Comparison of ENCODE assay signal across 37 cellular contexts in the genomic region with DNA sequence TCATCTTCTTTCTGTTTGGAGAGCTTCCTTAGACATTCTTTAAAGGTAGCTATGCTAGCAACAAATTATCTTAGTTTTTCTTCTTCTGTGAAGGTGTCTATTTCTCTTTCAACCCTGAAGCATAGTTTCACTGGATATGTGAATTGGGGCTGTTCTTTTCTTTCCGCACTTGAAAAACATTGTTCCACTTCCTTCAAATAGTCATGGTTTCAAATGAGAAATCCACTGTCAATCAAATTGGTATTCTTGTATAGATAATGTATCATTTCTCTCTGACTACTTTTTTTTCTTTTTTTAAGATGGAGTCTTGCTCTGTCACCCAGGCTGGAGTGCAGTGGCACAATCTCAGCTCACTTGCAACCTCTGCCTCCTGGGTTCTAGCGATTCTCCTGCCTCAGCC.
"Had no signal": no experiment of that assay in that cellular context is flagged by ENCODE, and none has a peak within 500 bp of the region (broad histone marks: within the 10 kb centered on the region; RNA-seq: fewer than 3 reads in every experiment).

No MANE protein-coding gene starts in this region.

- FAIRE-seq: colon, TTC549 had no signal

- DNase-seq: activated CD4-positive, alpha-beta memory T cell treated with anti-CD3 and anti-CD28 coated beads, Interleukin-2, amount 10 ng/mL, durations not matched to agents 7 days and 5 days; activated CD4-positive, alpha-beta T cell treated with anti-CD3 and anti-CD28 coated beads for 1 hour; activated CD4-positive, alpha-beta T cell treated with anti-CD3 and anti-CD28 coated beads for 36 hours; activated CD4-positive, alpha-beta T cell treated with anti-CD3 and anti-CD28 coated beads for 48 hours; activated CD4-positive, alpha-beta T cell treated with anti-CD3 and anti-CD28 coated beads, Interleukin-2, amount 10 ng/mL, durations not matched to agents 7 days and 5 days; activated CD4-positive, alpha-beta T cell treated with anti-CD3 and anti-CD28 coated beads, Interleukin-2, amount 50 U/mL, for 48 hours; activated CD4-positive, CD25-positive, alpha-beta regulatory T cell; activated CD8-positive, alpha-beta memory T cell treated with anti-CD3 and anti-CD28 coated beads for 24 hours; activated CD8-positive, alpha-beta memory T cell treated with anti-CD3 and anti-CD28 coated beads, Interleukin-2, amount 10 ng/mL, durations not matched to agents 7 days and 5 days; activated CD8-positive, alpha-beta memory T cell treated with anti-CD3 and anti-CD28 coated beads, Interleukin-2, amount 50 U/mL, for 48 hours; activated CD8-positive, alpha-beta T cell treated with anti-CD3 and anti-CD28 coated beads, Interleukin-2, amount 10 ng/mL, durations not matched to agents 7 days and 5 days; activated effector memory CD4-positive, alpha-beta T cell treated with Interleukin-2 at 50 U/mL for 16 hours; activated gamma-delta T cell; activated naive CD4-positive, alpha-beta T cell treated with anti-CD3 and anti-CD28 coated beads, Interleukin-2, amount 10 ng/mL, durations not matched to agents 7 days and 5 days; activated naive CD4-positive, alpha-beta T cell treated with Interleukin-2 at 50 U/mL for 16 hours; activated naive CD8-positive, alpha-beta T cell treated with anti-CD3 and anti-CD28 coated beads, Interleukin-2, amount 10 ng/mL, durations not matched to agents 7 days and 5 days; activated naive CD8-positive, alpha-beta T cell treated with anti-CD3 and anti-CD28 coated beads, Interleukin-2, amount 50 U/mL, for 24 hours; activated T-cell treated with anti-CD3 and anti-CD28 coated beads, Interleukin-2, amount 50 U/mL, for 24 hours; activated T-cell treated with anti-CD3 and anti-CD28 coated beads, Interleukin-2, amount 50 U/mL, for 48 hours; amygdala; anterior cingulate cortex; body of pancreas; brain microvascular endothelial cell; central memory CD4-positive, alpha-beta T cell; T-helper 2 cell; T-helper 9 cell had no signal

- ATAC-seq: activated CD4-positive, alpha-beta T cell treated with anti-CD3 and anti-CD28 coated beads for 36 hours; activated CD4-positive, CD25-positive, alpha-beta regulatory T cell treated with anti-CD3 and anti-CD28 coated beads, Interleukin-2, amount 50 U/mL, for 24 hours; activated CD8-positive, alpha-beta memory T cell treated with anti-CD3 and anti-CD28 coated beads, Interleukin-2, amount 10 ng/mL, durations not matched to agents 7 days and 5 days; activated CD8-positive, alpha-beta T cell treated with anti-CD3 and anti-CD28 coated beads, Interleukin-2, amount 10 ng/mL, durations not matched to agents 7 days and 5 days; activated naive CD8-positive, alpha-beta T cell treated with anti-CD3 and anti-CD28 coated beads, Interleukin-2, amount 50 U/mL, for 24 hours; body of pancreas had no signal

- H3K36me3 ChIP-seq: ascending aorta, brain microvascular endothelial cell, breast epithelium had no signal

- H3K4me1 ChIP-seq: body of pancreas, breast epithelium had no signal

- H3K4me3 Mint-ChIP-seq: activated CD4-positive, alpha-beta memory T cell treated with anti-CD3 and anti-CD28 coated beads, Interleukin-2, amount 10 ng/mL, durations not matched to agents 7 days and 5 days; activated CD4-positive, alpha-beta T cell treated with anti-CD3 and anti-CD28 coated beads for 36 hours; activated CD4-positive, alpha-beta T cell treated with anti-CD3 and anti-CD28 coated beads, Interleukin-2, amount 10 ng/mL, durations not matched to agents 7 days and 5 days; activated CD8-positive, alpha-beta memory T cell treated with anti-CD3 and anti-CD28 coated beads, Interleukin-2, amount 10 ng/mL, durations not matched to agents 7 days and 5 days; activated CD8-positive, alpha-beta T cell treated with anti-CD3 and anti-CD28 coated beads, Interleukin-2, amount 10 ng/mL, durations not matched to agents 7 days and 5 days; activated naive CD4-positive, alpha-beta T cell treated with anti-CD3 and anti-CD28 coated beads, Interleukin-2, amount 10 ng/mL, durations not matched to agents 7 days and 5 days; activated naive CD4-positive, alpha-beta T cell treated with anti-CD3 and anti-CD28 coated beads, Interleukin-2, amount 50 U/mL, for 24 hours; activated naive CD8-positive, alpha-beta T cell; activated naive CD8-positive, alpha-beta T cell treated with anti-CD3 and anti-CD28 coated beads, Interleukin-2, amount 10 ng/mL, durations not matched to agents 7 days and 5 days; activated naive CD8-positive, alpha-beta T cell treated with anti-CD3 and anti-CD28 coated beads, Interleukin-2, amount 50 U/mL, for 24 hours; activated T-cell treated with anti-CD3 and anti-CD28 coated beads, Interleukin-2, amount 50 U/mL, for 24 hours; T-helper 1 cell treated with Interleukin-12 subunit alpha and Interleukin-12 subunit beta and Interleukin-4 antibody, amounts not matched to agents 30 μg/mL and 1 μg/mL, for 36 hours; T-helper 2 cell treated with Interferon-gamma antibody and Interleukin-4, amounts not matched to agents 5 μg/mL and 100 μg/mL, for 36 hours had no signal

- H3K27ac Mint-ChIP-seq: activated CD4-positive, alpha-beta memory T cell treated with anti-CD3 and anti-CD28 coated beads, Interleukin-2, amount 10 ng/mL, durations not matched to agents 7 days and 5 days; activated CD4-positive, alpha-beta T cell treated with anti-CD3 and anti-CD28 coated beads for 36 hours; activated CD4-positive, alpha-beta T cell treated with anti-CD3 and anti-CD28 coated beads, Interleukin-2, amount 10 ng/mL, durations not matched to agents 7 days and 5 days; activated CD8-positive, alpha-beta memory T cell treated with anti-CD3 and anti-CD28 coated beads, Interleukin-2, amount 10 ng/mL, durations not matched to agents 7 days and 5 days; activated CD8-positive, alpha-beta T cell treated with anti-CD3 and anti-CD28 coated beads, Interleukin-2, amount 10 ng/mL, durations not matched to agents 7 days and 5 days; activated naive CD4-positive, alpha-beta T cell treated with anti-CD3 and anti-CD28 coated beads, Interleukin-2, amount 10 ng/mL, durations not matched to agents 7 days and 5 days; activated naive CD4-positive, alpha-beta T cell treated with anti-CD3 and anti-CD28 coated beads, Interleukin-2, amount 50 U/mL, for 24 hours; activated naive CD8-positive, alpha-beta T cell; activated naive CD8-positive, alpha-beta T cell treated with anti-CD3 and anti-CD28 coated beads, Interleukin-2, amount 10 ng/mL, durations not matched to agents 7 days and 5 days; activated naive CD8-positive, alpha-beta T cell treated with anti-CD3 and anti-CD28 coated beads, Interleukin-2, amount 50 U/mL, for 24 hours; activated T-cell treated with anti-CD3 and anti-CD28 coated beads, Interleukin-2, amount 50 U/mL, for 24 hours; activated T-helper 2 cell treated with anti-CD3 and anti-CD28 coated beads, Interferon-gamma antibody, Interleukin-2, Interleukin-4, amounts not matched to agents 10 μg/mL and 5 μg/mL and 100 μg/mL, durations not matched to agents 14 hours and 24 hours and 36 hours; T-helper 1 cell treated with Interleukin-12 subunit alpha and Interleukin-12 subunit beta and Interleukin-4 antibody, amounts not matched to agents 30 μg/mL and 1 μg/mL, for 36 hours; T-helper 2 cell treated with Interferon-gamma antibody and Interleukin-4, amounts not matched to agents 5 μg/mL and 100 μg/mL, for 36 hours had no signal

- H3K27me3 ChIP-seq: ascending aorta, body of pancreas, brain microvascular endothelial cell, breast epithelium had no signal

- H3K27ac ChIP-seq: ascending aorta, body of pancreas, brain microvascular endothelial cell, breast epithelium, VCaP had no signal

- H3K4me3 ChIP-seq: ascending aorta, body of pancreas, breast epithelium had no signal

- H3K9me3 ChIP-seq: ascending aorta had no signal
